Comparison of ENCODE assay signal across 2 cellular contexts in the genomic region with DNA sequence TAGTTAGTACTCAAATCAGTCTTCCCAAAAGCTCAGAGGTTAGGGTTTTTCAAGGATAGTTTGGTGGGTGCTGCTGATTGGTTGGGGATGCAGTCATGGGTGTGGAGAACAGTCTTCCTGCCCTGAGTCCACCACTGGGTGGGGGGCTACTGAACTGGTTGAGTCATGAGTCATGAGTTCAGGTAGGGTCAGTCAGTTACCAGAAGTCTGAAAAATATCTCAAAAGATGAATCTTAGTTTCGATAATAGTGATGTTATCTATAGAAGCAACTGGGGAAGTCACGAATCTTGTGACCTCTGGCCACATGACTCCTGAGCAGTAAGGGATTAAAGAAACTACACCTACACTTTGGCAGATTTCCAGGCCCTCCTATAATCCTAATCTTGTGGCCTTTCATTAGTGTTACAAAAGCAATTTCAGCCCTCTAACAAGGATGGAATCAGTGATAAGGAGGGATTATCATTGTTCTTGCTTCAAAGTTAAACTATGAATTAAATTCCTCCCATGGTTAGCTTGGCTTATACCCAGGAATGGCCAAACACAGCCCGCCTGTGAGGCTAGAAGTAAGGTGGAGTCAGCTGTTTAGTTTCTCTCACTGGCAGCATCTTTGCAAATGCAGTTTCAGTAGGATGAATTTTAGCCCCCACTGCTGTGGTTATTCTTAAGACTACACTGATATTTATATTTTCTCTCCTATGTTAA.
TF ChIP-seq lines count a peak whose summit lies in the region.

No MANE protein-coding gene starts in this region.

TF ChIP-seq in GM23338, 12 proteins besides CTCF, POLR2A, EP300 and RAD21:
- TF ChIP-seq, protein P1, sequence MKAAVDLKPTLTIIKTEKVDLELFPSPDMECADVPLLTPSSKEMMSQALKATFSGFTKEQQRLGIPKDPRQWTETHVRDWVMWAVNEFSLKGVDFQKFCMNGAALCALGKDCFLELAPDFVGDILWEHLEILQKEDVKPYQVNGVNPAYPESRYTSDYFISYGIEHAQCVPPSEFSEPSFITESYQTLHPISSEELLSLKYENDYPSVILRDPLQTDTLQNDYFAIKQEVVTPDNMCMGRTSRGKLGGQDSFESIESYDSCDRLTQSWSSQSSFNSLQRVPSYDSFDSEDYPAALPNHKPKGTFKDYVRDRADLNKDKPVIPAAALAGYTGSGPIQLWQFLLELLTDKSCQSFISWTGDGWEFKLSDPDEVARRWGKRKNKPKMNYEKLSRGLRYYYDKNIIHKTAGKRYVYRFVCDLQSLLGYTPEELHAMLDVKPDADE (IDR thresholded peaks at IDR 0.05): no peak
- TF ChIP-seq POLR2AphosphoS5 (IDR thresholded peaks at IDR 0.05; ENCODE audit: low read depth): no peak
- TF ChIP-seq STAT1 (IDR thresholded peaks at IDR 0.05; ENCODE audit: unreplicated experiment): no peak
- no peak for TF ChIP-seq ZNF331 (CRISPR knock-in tag; IDR thresholded peaks at IDR 0.05; ENCODE audit: low read depth)
- no peak for TF ChIP-seq NANOG (IDR thresholded peaks at IDR 0.05; ENCODE audit: borderline replicate concordance)
- no peak for TF ChIP-seq ZNF114 (CRISPR knock-in tag; IDR thresholded peaks at IDR 0.05)
- no peak for TF ChIP-seq EZH2 (IDR thresholded peaks at IDR 0.05; ENCODE audit: low read depth, unreplicated experiment)
- no peak for TF ChIP-seq EZH2phosphoT487 (IDR thresholded peaks at IDR 0.05; ENCODE audit: unreplicated experiment)

TF ChIP-seq in H1, 55 proteins besides CTCF, POLR2A, EP300 and RAD21:
- no peak for TF ChIP-seq EGR1 (IDR thresholded peaks at IDR 0.05; ENCODE audit: borderline replicate concordance, low read depth, low read length)
- no peak for TF ChIP-seq HDAC6 (IDR thresholded peaks at IDR 0.05; ENCODE audit: low read depth, low read length)
- TF ChIP-seq, protein P2, sequence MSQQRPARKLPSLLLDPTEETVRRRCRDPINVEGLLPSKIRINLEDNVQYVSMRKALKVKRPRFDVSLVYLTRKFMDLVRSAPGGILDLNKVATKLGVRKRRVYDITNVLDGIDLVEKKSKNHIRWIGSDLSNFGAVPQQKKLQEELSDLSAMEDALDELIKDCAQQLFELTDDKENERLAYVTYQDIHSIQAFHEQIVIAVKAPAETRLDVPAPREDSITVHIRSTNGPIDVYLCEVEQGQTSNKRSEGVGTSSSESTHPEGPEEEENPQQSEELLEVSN (IDR thresholded peaks at IDR 0.05): no peak
- no peak for TF ChIP-seq BACH1 (IDR thresholded peaks at IDR 0.05; ENCODE audit: low read length)
